ENCODE assay signal across 8 cellular contexts in genomic region chr3:13895155-13896105, GRCh38. TPM values are rescaled to one million over a fixed set of nuclear protein-coding genes. Genes with fewer than 3 reads are reported as not detected.
DNase-seq lines count a peak whose midpoint lies in the region; ATAC-seq, FAIRE-seq and TF ChIP-seq lines count a peak whose summit lies in the region.

No MANE protein-coding gene starts in this region.

- H3K4me1 ChIP-seq in small intestine (ENCODE audit: control insufficient read depth in 2 of 2, insufficient read depth in 1 of 2, low read depth in 1 of 2, low read length in 1 of 2): no peaks in the 10 kb centered on the region

- no peaks in the 10 kb centered on the region for H3K27me3 ChIP-seq in small intestine (ENCODE audit: control insufficient read depth in 2 of 2, insufficient read depth in 2 of 2, low read length in 2 of 2)

- 1 to 2% (median 2%) methylated on average over 85 to 86 of the region's 86 CpGs for WGBS in small intestine, 3 donors

- intact Hi-C loops in activated B cell treated with CpG ODN at 0.5 μM for 24 hours (cut with micrococcal nuclease): loop anchor here (1.0 to 5.0 kb wide), 8 partner anchors 229 to 1026 kb away; partner anchors contain the start of genes CCDC174, CHCHD4, LSM3 and SLC6A6

- H3K36me3 Mint-ChIP-seq in activated B cell treated with CpG ODN at 0.5 μM for 24 hours (ENCODE audit: low read depth): no peaks in the 10 kb centered on the region

- H3K4me1 Mint-ChIP-seq in activated B cell treated with CpG ODN at 0.5 μM for 24 hours: peaks cover 41% of the 10 kb centered on the region

- peak overlapping the region; percentile 78 for H3K27ac Mint-ChIP-seq in activated B cell treated with CpG ODN at 0.5 μM for 24 hours

- in situ Hi-C loops in GM13976 (cut with MboI; ENCODE audit: low sequenced_read_pairs, unreplicated experiment): no loop called here

- TF ChIP-seq CTCF in GM13976 (IDR thresholded peaks at IDR 0.05; ENCODE audit: borderline replicate concordance, control extremely low read depth, extremely low read depth, insufficient read depth, missing control alignments): no peak
- no peak for TF ChIP-seq CTCF in activated B cell treated with CpG ODN at 0.5 μM for 24 hours (IDR thresholded peaks at IDR 0.05)
- TF ChIP-seq CTCF in cardiac fibroblast (IDR thresholded peaks at IDR 0.05; ENCODE audit: low read depth, low read length): no peak

- peak overlapping the region; percentile 89 for H3K4me3 Mint-ChIP-seq in activated B cell treated with CpG ODN at 0.5 μM for 24 hours

- H3K27ac ChIP-seq in small intestine (ENCODE audit: low read depth in 1 of 2, low read length in 1 of 2): peak overlapping the region in 1 of 2 donors; percentile 66

- CTCF ChIA-PET in activated B cell treated with CpG ODN at 0.5 μM for 24 hours (lab: Charles Lee): interaction anchor here (1.0 to 2.0 kb wide), 5 partner anchors 9 to 309 kb away, joined by 3 to 12 read pairs (median 6); partner anchors contain the start of genes CHCHD4, TMEM43 and WNT7A

- FAIRE-seq in small intestine (lab: Jason Lieb, UNC): no peak

- DNase-seq in GM13976 (ENCODE audit: low spot score): peak; percentile 92
- DNase-seq in NCI-H1105 (lab: John Stamatoyannopoulos, UW): peak; percentile 40
- peak; percentile 86 for DNase-seq in activated B cell treated with CpG ODN at 0.5 μM for 24 hours
- peak; percentile 77 to 88 for DNase-seq in cardiac fibroblast (ENCODE audit: low read depth in 2 of 2)
- DNase-seq in iPS-NIHi7 (ENCODE audit: extremely low spot score): peak; percentile 97
- peak; percentile 95 for DNase-seq in small intestine
- DNase-seq in KG1 (lab: John Stamatoyannopoulos, UW): no peak

- ATAC-seq in HG02642 (IDR thresholded peaks at IDR 0.05; ENCODE audit: poor library complexity, unreplicated experiment) (peak; percentile 97), activated B cell treated with CpG ODN at 0.5 μM for 24 hours (ENCODE audit: low read depth) (peak; percentile 99)

- H3K4me3 ChIP-seq in cardiac fibroblast (replicated peaks in 1 of 2; ENCODE audit: low read depth in 2 of 2, low read length in 2 of 2) (peak overlapping the region; percentile 46 to 51), small intestine (ENCODE audit: low read depth in 1 of 2, low read length in 2 of 2) (peak overlapping the region in 1 of 2 donors; percentile 51)

- POLR2A ChIA-PET in activated B cell treated with CpG ODN at 0.5 μM for 24 hours (lab: Charles Lee): interaction anchor here (0.7 to 1.6 kb wide), 3 partner anchors 228 to 652 kb away, joined by 3 to 4 read pairs (median 4); partner anchors contain the start of genes LSM3 and XPC

- peaks cover 5% of the 10 kb centered on the region for H3K27me3 Mint-ChIP-seq in activated B cell treated with CpG ODN at 0.5 μM for 24 hours

- no peaks in the 10 kb centered on the region for H3K36me3 ChIP-seq in small intestine (ENCODE audit: control insufficient read depth in 2 of 2, insufficient read depth in 2 of 2, low read length in 2 of 2)

- H3K9me3 Mint-ChIP-seq in activated B cell treated with CpG ODN at 0.5 μM for 24 hours: peaks cover under 1% of the 10 kb centered on the region

- peaks cover under 1% of the 10 kb centered on the region for H3K9me3 ChIP-seq in small intestine (ENCODE audit: control insufficient read depth, low read depth)

RNA-seq across cellular contexts. Expression of gene WNT7A, which starts 15.6 kb away (rescaled TPM):
- not detected in 2 replicates for total RNA-seq in activated B cell treated with CpG ODN at 0.5 μM for 24 hours
- polyA plus RNA-seq in small intestine: under 1 TPM in 1 of 3 donors, not detected in 2; 0.01 TPM
